ENCODE assay signal across 16 cellular contexts in the genomic region with DNA sequence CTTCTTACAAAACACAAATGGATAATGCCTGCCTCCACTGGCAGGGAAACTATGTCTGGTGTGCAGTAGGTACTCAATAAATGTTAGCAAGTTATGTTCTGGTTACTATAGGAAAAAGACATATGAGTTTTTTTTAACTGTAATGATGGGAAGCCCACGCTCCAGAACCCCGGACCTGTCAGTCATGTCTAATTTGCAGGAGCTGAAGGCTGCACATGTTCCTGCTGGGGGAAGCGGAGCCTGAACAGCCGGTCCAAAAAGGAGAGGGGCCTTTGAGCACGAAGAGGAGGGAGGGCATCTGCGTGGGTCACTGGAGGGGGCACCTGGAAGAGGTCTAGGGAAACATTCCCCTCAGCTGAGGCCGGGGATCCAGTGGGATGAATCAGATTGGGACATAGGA.
DNase-seq lines count a peak whose midpoint lies in the region; ATAC-seq and TF ChIP-seq lines count a peak whose summit lies in the region.
"Had no signal": no experiment of that assay in that cellular context is flagged by ENCODE, and none has a peak within 500 bp of the region (broad histone marks: within the 10 kb centered on the region; RNA-seq: fewer than 3 reads in every experiment).

No MANE protein-coding gene starts in this region.

- H3K79me2 ChIP-seq in GM23338 (replicated peaks; ENCODE audit: insufficient read depth), result no peaks in the 10 kb centered on the region
- H3K79me2 ChIP-seq in MM.1S (ENCODE audit: low read length), result no peaks in the 10 kb centered on the region

- H3K36me3 ChIP-seq in GM23338 (ENCODE audit: insufficient read depth) (no peaks in the 10 kb centered on the region), MM.1S (replicated peaks; ENCODE audit: insufficient read depth, low read length) (no peaks in the 10 kb centered on the region)

- no peak for DNase-seq in activated CD4-positive, alpha-beta T cell treated with anti-CD3 and anti-CD28 coated beads for 36 hours
- no peak for DNase-seq in activated CD4-positive, alpha-beta T cell treated with anti-CD3 and anti-CD28 coated beads, Interleukin-2, amount 50 U/mL, for 4 hours
- no peak for DNase-seq in GM23338 (ENCODE audit: low spot score)
- DNase-seq in head of caudate nucleus, result peak in 35 of 42 donors; percentile 20 to 80 (median 51)
- no peak for DNase-seq in Calu3
- DNase-seq in MM.1S, result no peak
- DNase-seq: 8988T; Caco-2; CD4-positive, CD25-positive, alpha-beta regulatory T cell; CD8-positive, alpha-beta T cell; DMS153; DND-41; H7; HCEC 1CT had no signal

- no peaks in the 10 kb centered on the region; the same call in 1 of the 2 replicates for H3K9me2 ChIP-seq in GM23338 (ENCODE audit: insufficient read depth)
- no peaks in the 10 kb centered on the region for H3K9me2 ChIP-seq in MM.1S (replicated peaks; ENCODE audit: insufficient read depth, low read length)

- H3K27me3 Mint-ChIP-seq in activated CD4-positive, alpha-beta T cell treated with anti-CD3 and anti-CD28 coated beads for 36 hours, result peaks cover 19% of the 10 kb centered on the region
- H3K27me3 Mint-ChIP-seq in GM23338 (ENCODE audit: insufficient read depth, low read depth, poor library complexity) (no peaks in the 10 kb centered on the region), Calu3 (ENCODE audit: unreplicated experiment) (peaks cover 75% of the 10 kb centered on the region)
- H3K27me3 Mint-ChIP-seq: CD4-positive, CD25-positive, alpha-beta regulatory T cell had no signal

- H4K20me1 ChIP-seq in GM23338 (replicated peaks; ENCODE audit: insufficient read depth), result no peaks in the 10 kb centered on the region
- no peaks in the 10 kb centered on the region for H4K20me1 ChIP-seq in MM.1S (ENCODE audit: insufficient read depth, low read length)

- no peak overlapping the region for H3K9ac ChIP-seq in MM.1S (ENCODE audit: low read length)

- H3K4me3 ChIP-seq in GM23338, result no peak overlapping the region
- H3K4me3 ChIP-seq in MM.1S (ENCODE audit: low read length), result no peak overlapping the region
- H3K4me3 ChIP-seq: A549 had no signal

- BruUV-seq in Calu3 (replicated peaks; lab: Mats Ljungman, UMichigan), result no TSS peak

- H3K27ac ChIP-seq in GM23338 (ENCODE audit: low read depth) (no peak overlapping the region), MM.1S (ENCODE audit: low read length) (no peak overlapping the region)
- H3K27ac ChIP-seq: A549, C4-2B had no signal

- CTCF ChIA-PET in activated CD4-positive, alpha-beta T cell treated with anti-CD3 and anti-CD28 coated beads for 36 hours (lab: Charles Lee), result interaction anchor here (0.6 kb wide), 1 partner anchor 276 kb away, joined by 3 read pairs; no protein-coding TSS in a partner anchor
- CTCF ChIA-PET in Calu3 (lab: Charles Lee), result interaction anchor here (1.0 to 1.4 kb wide), 2 partner anchors 9 to 267 kb away, joined by 3 to 5 read pairs; no protein-coding TSS in a partner anchor

- intact Hi-C loops in activated CD4-positive, alpha-beta T cell treated with anti-CD3 and anti-CD28 coated beads for 36 hours (cut with DNase I, micrococcal nuclease), result loop anchor here in 1 of 2 experiments (10.0 kb wide), 1 partner anchor 366 kb away; the partner anchor contains the start of gene AHSG
- intact Hi-C loops in head of caudate nucleus (cut with DNase I) (no loop called here), Calu3 (cut with micrococcal nuclease; ENCODE audit: unreplicated experiment) (no loop called here)

- H2AFZ ChIP-seq in GM23338, result 0 out of 2 replicates have a peak overlapping the region, but pooled peaks have one; percentile 47
- H2AFZ ChIP-seq in MM.1S (ENCODE audit: low read length), result no peak overlapping the region

- H3K4me2 ChIP-seq in GM23338 (no peak overlapping the region), MM.1S (ENCODE audit: low read depth, low read length) (no peak overlapping the region)
- H3K4me2 ChIP-seq: A549 had no signal

- no peaks in the 10 kb centered on the region for H3K4me1 ChIP-seq in GM23338 (ENCODE audit: insufficient read depth)
- H3K4me1 ChIP-seq in MM.1S (ENCODE audit: low read length), result no peaks in the 10 kb centered on the region
- H3K4me1 ChIP-seq: A549, Caco-2 had no signal

- H3K9me3 Mint-ChIP-seq in activated CD4-positive, alpha-beta T cell treated with anti-CD3 and anti-CD28 coated beads for 36 hours (ENCODE audit: low read depth), result no peaks in the 10 kb centered on the region
- H3K9me3 Mint-ChIP-seq in GM23338 (no peaks in the 10 kb centered on the region), Calu3 (ENCODE audit: low read depth, unreplicated experiment) (no peaks in the 10 kb centered on the region)
- H3K9me3 Mint-ChIP-seq: CD4-positive, CD25-positive, alpha-beta regulatory T cell; CD8-positive, alpha-beta T cell had no signal

- H3F3A ChIP-seq in GM23338 (replicated peaks; ENCODE audit: low read depth), result no peaks in the 10 kb centered on the region
- H3F3A ChIP-seq in MM.1S (ENCODE audit: insufficient read depth, low read length), result no peaks in the 10 kb centered on the region

- no peaks in the 10 kb centered on the region for H3K36me3 Mint-ChIP-seq in activated CD4-positive, alpha-beta T cell treated with anti-CD3 and anti-CD28 coated beads for 36 hours (ENCODE audit: low read depth)
- no peaks in the 10 kb centered on the region for H3K36me3 Mint-ChIP-seq in GM23338 (ENCODE audit: low read depth)
- no peaks in the 10 kb centered on the region for H3K36me3 Mint-ChIP-seq in Calu3 (ENCODE audit: insufficient read depth, unreplicated experiment)
- H3K36me3 Mint-ChIP-seq: CD4-positive, CD25-positive, alpha-beta regulatory T cell; CD8-positive, alpha-beta T cell had no signal

- H3K27me3 ChIP-seq in GM23338 (ENCODE audit: insufficient read depth) (no peaks in the 10 kb centered on the region), MM.1S (replicated peaks; ENCODE audit: insufficient read depth, low read length) (no peaks in the 10 kb centered on the region)

- POLR2A ChIA-PET in activated CD4-positive, alpha-beta T cell treated with anti-CD3 and anti-CD28 coated beads for 36 hours (lab: Charles Lee), result no interaction called here

- H3K9me3 ChIP-seq in MM.1S (replicated peaks; ENCODE audit: insufficient read depth, low read length), result no peaks in the 10 kb centered on the region
- H3K9me3 ChIP-seq: A549, Caco-2 had no signal

- no peak overlapping the region for H3K4me3 Mint-ChIP-seq in activated CD4-positive, alpha-beta T cell treated with anti-CD3 and anti-CD28 coated beads for 36 hours
- no peak overlapping the region for H3K4me3 Mint-ChIP-seq in GM23338
- H3K4me3 Mint-ChIP-seq in Calu3 (ENCODE audit: low read depth, unreplicated experiment), result no peak overlapping the region
- H3K4me3 Mint-ChIP-seq: CD4-positive, CD25-positive, alpha-beta regulatory T cell; CD8-positive, alpha-beta T cell had no signal

- H3K27ac Mint-ChIP-seq in activated CD4-positive, alpha-beta T cell treated with anti-CD3 and anti-CD28 coated beads for 36 hours, result no peak overlapping the region
- H3K27ac Mint-ChIP-seq in GM23338 (no peak overlapping the region), Calu3 (ENCODE audit: unreplicated experiment) (no peak overlapping the region)
- H3K27ac Mint-ChIP-seq: CD4-positive, CD25-positive, alpha-beta regulatory T cell; CD8-positive, alpha-beta T cell had no signal

- H3K4me1 Mint-ChIP-seq in activated CD4-positive, alpha-beta T cell treated with anti-CD3 and anti-CD28 coated beads for 36 hours, result peaks cover 13% of the 10 kb centered on the region
- H3K4me1 Mint-ChIP-seq in GM23338, result peaks cover 6% of the 10 kb centered on the region; the same call in 2 of the 3 replicates
- no peaks in the 10 kb centered on the region for H3K4me1 Mint-ChIP-seq in Calu3 (ENCODE audit: low read depth, unreplicated experiment)

- ATAC-seq in activated CD4-positive, alpha-beta T cell treated with anti-CD3 and anti-CD28 coated beads for 36 hours, result peak; percentile 23
- ATAC-seq in GM23338, result no peak
- ATAC-seq: A549; CD8-positive, alpha-beta T cell had no signal

- TF ChIP-seq CTCF in GM23338 (conservative IDR thresholded peaks at IDR 0.05; ENCODE audit: low read depth in 2 of 2) (no peak), Calu3 (IDR thresholded peaks at IDR 0.05; ENCODE audit: unreplicated experiment) (no peak), MM.1S (IDR thresholded peaks at IDR 0.05; ENCODE audit: low read length) (no peak)

TF ChIP-seq in GM23338, 12 proteins besides CTCF, POLR2A, EP300 and RAD21 (continues in another document):
- TF ChIP-seq JUNB (IDR thresholded peaks at IDR 0.05; ENCODE audit: unreplicated experiment) (no peak), STAT1 (IDR thresholded peaks at IDR 0.05; ENCODE audit: unreplicated experiment) (no peak), EZH2 (IDR thresholded peaks at IDR 0.05; ENCODE audit: low read depth, unreplicated experiment) (no peak), ZNF114 (CRISPR knock-in tag; IDR thresholded peaks at IDR 0.05) (no peak), CREB1 (CRISPR knock-in tag; IDR thresholded peaks at IDR 0.05; ENCODE audit: low read depth) (no peak), NANOG (IDR thresholded peaks at IDR 0.05; ENCODE audit: borderline replicate concordance) (no peak)

Comparison
In these comparisons a context has a peak if more than half of its experiments do, and no peak if none do; other contexts are left out.
1. DNase-seq: peak in head of caudate nucleus (35 of 42); none in activated CD4-positive, alpha-beta T cell treated with anti-CD3 and anti-CD28 coated beads for 36 hours (single experiment), activated CD4-positive, alpha-beta T cell treated with anti-CD3 and anti-CD28 coated beads, Interleukin-2, amount 50 U/mL, for 4 hours (0 of 2), GM23338 (single experiment), Calu3 (single experiment) and MM.1S (single experiment).